17 cellular contexts compared by ENCODE assay signal in genomic region chr11:2095542-2095941, GRCh38. TPM values are rescaled to one million over a fixed set of nuclear protein-coding genes. Genes with fewer than 3 reads are reported as not detected.
"Had no signal": no experiment of that assay in that cellular context is flagged by ENCODE, and none has a peak within 500 bp of the region (broad histone marks: within the 10 kb centered on the region; RNA-seq: fewer than 3 reads in every experiment).

No MANE protein-coding gene starts in this region.

- ATAC-seq: activated CD4-positive, CD25-positive, alpha-beta regulatory T cell treated with anti-CD3 and anti-CD28 coated beads, Interleukin-2, amount 50 U/mL, for 24 hours; activated naive CD4-positive, alpha-beta T cell treated with anti-CD3 and anti-CD28 coated beads, Interleukin-2, amount 50 U/mL, for 72 hours; esophagus mucosa; left lobe of liver; mucosa of descending colon; naive thymus-derived CD8-positive, alpha-beta T cell; pancreas; stimulated activated naive B cell treated with anti-CD40 and anti-IgM and Interleukin-4, amounts not matched to agents 10 μg/mL and 1 μg/mL and 100 μg/mL, for 72 hours had no signal

- H3K4me3 ChIP-seq: colonic mucosa, mucosa of descending colon, pancreas, skin epidermis, tibial nerve, vagina had no signal

- DNase-seq: activated T-cell treated with anti-CD3 and anti-CD28 coated beads for 4 hours; caudate nucleus; colonic mucosa; mucosa of descending colon; stimulated activated CD4-positive, alpha-beta T cell treated with anti-CD3 and anti-CD28 coated beads, Interleukin-15, amount 100 ng/mL, for 24 hours; stimulated activated CD4-positive, alpha-beta T cell treated with anti-CD3 and anti-CD28 coated beads, Interleukin-4, amount 100 ng/mL, for 1 hour; stimulated activated naive B cell treated with anti-CD40 and anti-IgM and Interleukin-4, amounts not matched to agents 10 μg/mL and 1 μg/mL and 100 μg/mL, for 72 hours had no signal

- H3K36me3 Mint-ChIP-seq: activated naive CD4-positive, alpha-beta T cell treated with anti-CD3 and anti-CD28 coated beads, Interleukin-2, amount 50 U/mL, for 72 hours; naive thymus-derived CD8-positive, alpha-beta T cell; stimulated activated naive B cell treated with anti-CD40 and anti-IgM and Interleukin-4, amounts not matched to agents 10 μg/mL and 1 μg/mL and 100 μg/mL, for 72 hours had no signal

- H3K27ac ChIP-seq: colonic mucosa, pancreas had no signal

- H3K9me3 Mint-ChIP-seq: activated naive CD4-positive, alpha-beta T cell treated with anti-CD3 and anti-CD28 coated beads, Interleukin-2, amount 50 U/mL, for 72 hours; activated T-helper 2 cell treated with anti-CD3 and anti-CD28 coated beads, Interferon-gamma antibody, Interleukin-2, Interleukin-4, amounts not matched to agents 10 μg/mL and 5 μg/mL and 100 μg/mL, durations not matched to agents 14 hours and 24 hours and 36 hours; naive thymus-derived CD8-positive, alpha-beta T cell; stimulated activated naive B cell treated with anti-CD40 and anti-IgM and Interleukin-4, amounts not matched to agents 10 μg/mL and 1 μg/mL and 100 μg/mL, for 72 hours had no signal

- H3K4me3 Mint-ChIP-seq: naive thymus-derived CD8-positive, alpha-beta T cell; stimulated activated naive B cell treated with anti-CD40 and anti-IgM and Interleukin-4, amounts not matched to agents 10 μg/mL and 1 μg/mL and 100 μg/mL, for 72 hours had no signal

- FAIRE-seq: pancreas had no signal

- H3K27ac Mint-ChIP-seq: activated naive CD4-positive, alpha-beta T cell treated with anti-CD3 and anti-CD28 coated beads, Interleukin-2, amount 50 U/mL, for 72 hours; activated T-helper 2 cell treated with anti-CD3 and anti-CD28 coated beads, Interferon-gamma antibody, Interleukin-2, Interleukin-4, amounts not matched to agents 10 μg/mL and 5 μg/mL and 100 μg/mL, durations not matched to agents 14 hours and 24 hours and 36 hours; naive thymus-derived CD8-positive, alpha-beta T cell; stimulated activated naive B cell treated with anti-CD40 and anti-IgM and Interleukin-4, amounts not matched to agents 10 μg/mL and 1 μg/mL and 100 μg/mL, for 72 hours had no signal

- H3K9me3 ChIP-seq: colonic mucosa, mucosa of descending colon, pancreas, tibial nerve, vagina had no signal

- H3K36me3 ChIP-seq: colonic mucosa, pancreas, tibial nerve, vagina had no signal

- H3K27me3 ChIP-seq: colonic mucosa, pancreas, tibial nerve, vagina had no signal

RNA-seq across cellular contexts. Expression of gene IGF2, which starts 43.6 kb away (rescaled TPM):
- total RNA-seq: naive thymus-derived CD8-positive, alpha-beta T cell had no signal
- polyA plus RNA-seq: naive thymus-derived CD8-positive, alpha-beta T cell had no signal
